In genomic region chr4:113436360-113436759, GRCh38 we compare ENCODE assay signal across 10 cellular contexts.
DNase-seq lines count a peak whose midpoint lies in the region; ATAC-seq, FAIRE-seq and TF ChIP-seq lines count a peak whose summit lies in the region.
"Had no signal": no experiment of that assay in that cellular context is flagged by ENCODE, and none has a peak within 500 bp of the region (broad histone marks: within the 10 kb centered on the region; RNA-seq: fewer than 3 reads in every experiment).

No MANE protein-coding gene starts in this region.

- no peak for ATAC-seq in GM21528 (IDR thresholded peaks at IDR 0.05; ENCODE audit: low FRiP score, unreplicated experiment)

- H3K4me1 Mint-ChIP-seq in mesothelial cell of epicardium: peaks cover 3% of the 10 kb centered on the region
- H3K4me1 Mint-ChIP-seq in progenitor cell of endocrine pancreas (ENCODE audit: low read depth): no peaks in the 10 kb centered on the region

- H3K9me3 Mint-ChIP-seq in mesothelial cell of epicardium: peaks cover 13% of the 10 kb centered on the region
- peaks cover 11% of the 10 kb centered on the region for H3K9me3 Mint-ChIP-seq in progenitor cell of endocrine pancreas (ENCODE audit: low read depth)

- H3K4me3 ChIP-seq in bronchial epithelial cell (ENCODE audit: low read depth, low read length): no peak overlapping the region

- H3K36me3 Mint-ChIP-seq in mesothelial cell of epicardium (no peaks in the 10 kb centered on the region), progenitor cell of endocrine pancreas (ENCODE audit: insufficient read depth) (no peaks in the 10 kb centered on the region)

- no peak for FAIRE-seq in bronchial epithelial cell (lab: Jason Lieb, UNC)

- peak overlapping the region; percentile 62 for H3K27ac Mint-ChIP-seq in mesothelial cell of epicardium
- no peak overlapping the region for H3K27ac Mint-ChIP-seq in progenitor cell of endocrine pancreas

- no peaks in the 10 kb centered on the region for H3K27me3 ChIP-seq in bronchial epithelial cell (ENCODE audit: control insufficient read depth, insufficient read depth, low read length)

- no peaks in the 10 kb centered on the region for H3K27me3 Mint-ChIP-seq in mesothelial cell of epicardium (ENCODE audit: low read depth)
- H3K27me3 Mint-ChIP-seq in progenitor cell of endocrine pancreas: no peaks in the 10 kb centered on the region

- no peaks in the 10 kb centered on the region for H3K36me3 ChIP-seq in bronchial epithelial cell (ENCODE audit: control insufficient read depth, insufficient read depth, low read length)

- H3K4me3 Mint-ChIP-seq in mesothelial cell of epicardium: no peak overlapping the region
- H3K4me3 Mint-ChIP-seq in progenitor cell of endocrine pancreas (ENCODE audit: low read depth): no peak overlapping the region

- peak; percentile 58 for DNase-seq in AG08395 (ENCODE audit: low spot score)
- peak; percentile 45 for DNase-seq in NCI-H1436 (lab: John Stamatoyannopoulos, UW)
- DNase-seq in bronchial epithelial cell (ENCODE audit: low read depth): peak; percentile 35
- no peak for DNase-seq in mesothelial cell of epicardium (ENCODE audit: low spot score in 2 of 2, unreplicated experiment in 2 of 2)
- no peak for DNase-seq in germinal center (ENCODE audit: low spot score)
- DNase-seq in ureter (ENCODE audit: low spot score): no peak
- no peak for DNase-seq in progenitor cell of endocrine pancreas (ENCODE audit: low spot score, unreplicated experiment)
- DNase-seq: Caco-2, NCI-H1417 treated with DMSO at 0.1 percent for 48 hours had no signal

- TF ChIP-seq CTCF in bronchial epithelial cell (IDR thresholded peaks at IDR 0.05; ENCODE audit: insufficient read depth, low read length, severe bottlenecking) (no peak), mesothelial cell of epicardium (IDR thresholded peaks at IDR 0.05; ENCODE audit: unreplicated experiment) (no peak), progenitor cell of endocrine pancreas (IDR thresholded peaks at IDR 0.05; ENCODE audit: unreplicated experiment) (no peak)

Comparison
In these comparisons a context has a peak if more than half of its experiments do, and no peak if none do; other contexts are left out.
1. DNase-seq: peak in AG08395 (single experiment), NCI-H1436 (single experiment) and bronchial epithelial cell (single experiment); none in mesothelial cell of epicardium (0 of 2), germinal center (single experiment), ureter (single experiment) and progenitor cell of endocrine pancreas (single experiment).